Comparison of ENCODE assay signal across 19 cellular contexts in genomic region chr1:197184190-197184589, GRCh38.
"Had no signal": no experiment of that assay in that cellular context is flagged by ENCODE, and none has a peak within 500 bp of the region (broad histone marks: within the 10 kb centered on the region; RNA-seq: fewer than 3 reads in every experiment).

No MANE protein-coding gene starts in this region.

- H3K4me3 Mint-ChIP-seq: activated naive CD4-positive, alpha-beta T cell treated with anti-CD3 and anti-CD28 coated beads, Interleukin-2, amount 50 U/mL, for 24 hours; nephron; stimulated activated memory B cell treated with anti-CD40 and anti-IgM and Interleukin-4, amounts not matched to agents 10 μg/mL and 1 μg/mL and 100 μg/mL, for 72 hours had no signal

- H3K4me1 ChIP-seq: foreskin keratinocyte, tibial artery, uterus had no signal

- H3K27ac Mint-ChIP-seq: activated naive CD4-positive, alpha-beta T cell treated with anti-CD3 and anti-CD28 coated beads, Interleukin-2, amount 50 U/mL, for 24 hours; nephron; stimulated activated memory B cell treated with anti-CD40 and anti-IgM and Interleukin-4, amounts not matched to agents 10 μg/mL and 1 μg/mL and 100 μg/mL, for 72 hours had no signal

- H3K4me3 ChIP-seq: esophagus muscularis mucosa, tibial artery, uterus had no signal

- H3K9me3 Mint-ChIP-seq: activated naive CD4-positive, alpha-beta T cell treated with anti-CD3 and anti-CD28 coated beads, Interleukin-2, amount 50 U/mL, for 24 hours; stimulated activated memory B cell treated with anti-CD40 and anti-IgM and Interleukin-4, amounts not matched to agents 10 μg/mL and 1 μg/mL and 100 μg/mL, for 72 hours had no signal

- H3K9me3 ChIP-seq: esophagus muscularis mucosa, tibial artery, uterus had no signal

- H3K27me3 ChIP-seq: esophagus muscularis mucosa, foreskin keratinocyte, tibial artery, uterus had no signal

- ATAC-seq: foreskin keratinocyte; left ventricle myocardium superior; stimulated activated memory B cell treated with anti-CD40 and anti-IgM and Interleukin-4, amounts not matched to agents 10 μg/mL and 1 μg/mL and 100 μg/mL, for 72 hours had no signal

- H3K27me3 Mint-ChIP-seq: activated naive CD4-positive, alpha-beta T cell treated with anti-CD3 and anti-CD28 coated beads, Interleukin-2, amount 50 U/mL, for 24 hours; stimulated activated memory B cell treated with anti-CD40 and anti-IgM and Interleukin-4, amounts not matched to agents 10 μg/mL and 1 μg/mL and 100 μg/mL, for 72 hours had no signal

- H3K36me3 ChIP-seq: uterus had no signal

- H3K27ac ChIP-seq: esophagus muscularis mucosa, foreskin keratinocyte, tibial artery, uterus, WERI-Rb-1 had no signal

- H3K4me1 Mint-ChIP-seq: nephron had no signal

- DNase-seq: activated CD4-positive, alpha-beta T cell treated with anti-CD3 and anti-CD28 coated beads, Interleukin-2, amount 50 U/mL, for 48 hours; amniotic stem cell; foreskin keratinocyte; glutamatergic neuron; hypothalamus; left ventricle myocardium superior; mesendoderm; nucleus accumbens; posterior cingulate gyrus; retina; stimulated activated CD4-positive, alpha-beta T cell treated with anti-CD3 and anti-CD28 coated beads, Interleukin-2, amount 100 ng/mL, for 48 hours; T1000; tibial artery; uterus; WERI-Rb-1 had no signal
